In genomic region chr11:59644528-59644927, GRCh38 we compare ENCODE assay signal across 20 cellular contexts.
"Had no signal": no experiment of that assay in that cellular context is flagged by ENCODE, and none has a peak within 500 bp of the region (broad histone marks: within the 10 kb centered on the region; RNA-seq: fewer than 3 reads in every experiment).

No MANE protein-coding gene starts in this region.

- H3K4me1 Mint-ChIP-seq: activated B cell treated with CpG ODN at 0.5 μM for 24 hours; activated CD4-positive, alpha-beta T cell treated with anti-CD3 and anti-CD28 coated beads, Interleukin-2, amount 10 ng/mL, durations not matched to agents 7 days and 5 days; brain had no signal

- H3K27me3 Mint-ChIP-seq: activated B cell treated with CpG ODN at 0.5 μM for 24 hours; activated CD4-positive, alpha-beta memory T cell treated with anti-CD3 and anti-CD28 coated beads, Interleukin-2, amount 10 ng/mL, durations not matched to agents 7 days and 5 days; activated CD4-positive, alpha-beta T cell treated with anti-CD3 and anti-CD28 coated beads, Interleukin-2, amount 10 ng/mL, durations not matched to agents 7 days and 5 days; brain; T-helper 17 cell had no signal

- DNase-seq: activated B cell treated with CpG ODN at 0.5 μM for 24 hours; activated CD4-positive, alpha-beta memory T cell treated with anti-CD3 and anti-CD28 coated beads, Interleukin-2, amount 10 ng/mL, durations not matched to agents 7 days and 5 days; activated CD4-positive, alpha-beta T cell treated with anti-CD3 and anti-CD28 coated beads for 1 hour; activated CD4-positive, alpha-beta T cell treated with anti-CD3 and anti-CD28 coated beads, Interleukin-2, amount 10 ng/mL, durations not matched to agents 7 days and 5 days; activated gamma-delta T cell; activated naive CD4-positive, alpha-beta T cell treated with anti-CD3 and anti-CD28 coated beads for 36 hours; amygdala; Karpas-422; NCI-H1105 treated with DMSO at 0.1 percent for 48 hours; NCI-H1436 treated with DMSO at 0.1 percent for 48 hours; NCI-H187; NCI-H2081; NCI-H2227 treated with DMSO at 0.1 percent for 48 hours; NCI-H526 treated with DMSO at 0.1 percent for 48 hours; NCI-H82; SIG-M5; T-helper 17 cell; T-helper 9 cell had no signal

- H3K4me3 Mint-ChIP-seq: activated B cell treated with CpG ODN at 0.5 μM for 24 hours; activated CD4-positive, alpha-beta memory T cell treated with anti-CD3 and anti-CD28 coated beads, Interleukin-2, amount 10 ng/mL, durations not matched to agents 7 days and 5 days; activated CD4-positive, alpha-beta T cell treated with anti-CD3 and anti-CD28 coated beads, Interleukin-2, amount 10 ng/mL, durations not matched to agents 7 days and 5 days; activated naive CD4-positive, alpha-beta T cell treated with anti-CD3 and anti-CD28 coated beads for 36 hours; brain had no signal

- H3K9me3 Mint-ChIP-seq: activated B cell treated with CpG ODN at 0.5 μM for 24 hours; activated CD4-positive, alpha-beta memory T cell treated with anti-CD3 and anti-CD28 coated beads, Interleukin-2, amount 10 ng/mL, durations not matched to agents 7 days and 5 days; activated CD4-positive, alpha-beta T cell treated with anti-CD3 and anti-CD28 coated beads, Interleukin-2, amount 10 ng/mL, durations not matched to agents 7 days and 5 days; activated naive CD4-positive, alpha-beta T cell treated with anti-CD3 and anti-CD28 coated beads for 36 hours; brain had no signal

- H3K27ac Mint-ChIP-seq: activated B cell treated with CpG ODN at 0.5 μM for 24 hours; activated CD4-positive, alpha-beta memory T cell treated with anti-CD3 and anti-CD28 coated beads, Interleukin-2, amount 10 ng/mL, durations not matched to agents 7 days and 5 days; activated CD4-positive, alpha-beta T cell treated with anti-CD3 and anti-CD28 coated beads, Interleukin-2, amount 10 ng/mL, durations not matched to agents 7 days and 5 days; activated naive CD4-positive, alpha-beta T cell treated with anti-CD3 and anti-CD28 coated beads for 36 hours; T-helper 17 cell had no signal

- ATAC-seq: K562, T-helper 17 cell had no signal
